Comparison of ENCODE assay signal across 8 cellular contexts in the genomic region with DNA sequence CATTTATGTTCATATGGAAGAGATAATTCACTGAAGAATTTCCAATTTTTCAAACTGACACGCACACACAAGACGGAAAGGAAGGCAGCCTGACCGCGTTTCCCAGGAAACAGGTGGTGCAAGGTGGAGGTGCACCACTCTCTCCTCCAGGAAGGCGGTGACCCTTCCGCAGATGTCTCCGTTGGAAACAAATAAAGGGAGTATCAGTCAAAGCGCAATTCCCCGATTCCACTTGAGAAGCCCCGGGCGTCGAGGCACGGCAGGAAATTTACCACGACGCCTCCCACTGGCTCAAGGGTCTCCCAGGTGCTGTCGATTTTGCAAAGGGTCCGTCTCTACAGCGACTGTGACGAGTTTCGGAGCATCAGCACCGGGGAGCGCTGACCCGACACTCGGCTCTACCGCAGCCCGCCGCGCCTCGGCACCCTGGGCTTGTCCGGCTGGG. TPM values are rescaled to one million over a fixed set of nuclear protein-coding genes. Genes with fewer than 3 reads are reported as not detected.
DNase-seq lines count a peak whose midpoint lies in the region; ATAC-seq, FAIRE-seq and TF ChIP-seq lines count a peak whose summit lies in the region.

No MANE protein-coding gene starts in this region.

- H3K4me3 ChIP-seq in A549 (peak overlapping the region; percentile 82), iPS-11a (ENCODE audit: low read depth, low read length) (peak overlapping the region; percentile 66)

- ATAC-seq in A549 = peak in 1 of 2 experiments; percentile 22; a peak in 4 of 6 replicates
- ATAC-seq in stimulated activated effector memory CD8-positive, alpha-beta T cell treated with anti-CD3 and anti-CD28 coated beads, Interleukin-12 subunit alpha, Interleukin-12 subunit beta, amount 100 ng/mL, for 72 hours = no peak
- ATAC-seq in HG03432 (IDR thresholded peaks at IDR 0.05; ENCODE audit: unreplicated experiment) = no peak

- FAIRE-seq in A549 (lab: Jason Lieb, UNC) = no peak
- peak; percentile 68 for FAIRE-seq in GM19239 (lab: Jason Lieb, UNC)

- H3K4me1 Mint-ChIP-seq in activated CD4-positive, alpha-beta memory T cell treated with anti-CD3 and anti-CD28 coated beads for 36 hours (ENCODE audit: low read depth) = peaks cover 15% of the 10 kb centered on the region
- H3K4me1 Mint-ChIP-seq in stimulated activated effector memory CD8-positive, alpha-beta T cell treated with anti-CD3 and anti-CD28 coated beads, Interleukin-12 subunit alpha, Interleukin-12 subunit beta, amount 100 ng/mL, for 72 hours = peaks cover 29% of the 10 kb centered on the region

- peak overlapping the region; percentile 74 for H3K4me3 Mint-ChIP-seq in activated CD4-positive, alpha-beta memory T cell treated with anti-CD3 and anti-CD28 coated beads for 36 hours
- peak overlapping the region; percentile 79 for H3K4me3 Mint-ChIP-seq in stimulated activated effector memory CD8-positive, alpha-beta T cell treated with anti-CD3 and anti-CD28 coated beads, Interleukin-12 subunit alpha, Interleukin-12 subunit beta, amount 100 ng/mL, for 72 hours

- intact Hi-C loops in activated CD4-positive, alpha-beta memory T cell treated with anti-CD3 and anti-CD28 coated beads for 36 hours (cut with micrococcal nuclease) = loop anchor here (2.0 to 10.0 kb wide), 7 partner anchors 86 to 727 kb away; partner anchors contain the start of genes HERC3 and SNCA

- TF ChIP-seq EP300 in A549 (IDR thresholded peaks at IDR 0.05) = no peak

- H3K36me3 Mint-ChIP-seq in activated CD4-positive, alpha-beta memory T cell treated with anti-CD3 and anti-CD28 coated beads for 36 hours = peaks cover 15% of the 10 kb centered on the region
- peaks cover 9% of the 10 kb centered on the region for H3K36me3 Mint-ChIP-seq in stimulated activated effector memory CD8-positive, alpha-beta T cell treated with anti-CD3 and anti-CD28 coated beads, Interleukin-12 subunit alpha, Interleukin-12 subunit beta, amount 100 ng/mL, for 72 hours

- H3K27me3 Mint-ChIP-seq in activated CD4-positive, alpha-beta memory T cell treated with anti-CD3 and anti-CD28 coated beads for 36 hours = peaks cover 11% of the 10 kb centered on the region

- TF ChIP-seq RAD21 in A549 (conservative IDR thresholded peaks at IDR 0.05 in 1 of 2, IDR thresholded peaks at IDR 0.05 in 1 of 2) = no peak

- TF ChIP-seq CTCF in A549 (IDR thresholded peaks at IDR 0.05) = no peak
- TF ChIP-seq CTCF in GM10248 (IDR thresholded peaks at IDR 0.05; ENCODE audit: control extremely low read depth, extremely low read depth, low read depth, missing control alignments) = no peak

- peaks cover 6% of the 10 kb centered on the region; the same call in 1 of the 3 replicates for H3K9me3 ChIP-seq in A549

- CTCF ChIA-PET in A549 (lab: Yijun Ruan, JAX) = interaction anchor here (1.8 kb wide), 1 partner anchor 53 kb away, joined by 5 read pairs; the partner anchor contains the start of gene FAM13A
- CTCF ChIA-PET in activated CD4-positive, alpha-beta memory T cell treated with anti-CD3 and anti-CD28 coated beads for 36 hours (lab: Charles Lee) = no interaction called here
- CTCF ChIA-PET in GM10248 (lab: Yijun Ruan, JAX) = interaction anchor here (1.8 kb wide), 1 partner anchor 9 kb away, joined by 6 read pairs; no protein-coding TSS in a partner anchor

- no peak overlapping the region for H3K27ac Mint-ChIP-seq in activated CD4-positive, alpha-beta memory T cell treated with anti-CD3 and anti-CD28 coated beads for 36 hours
- peak overlapping the region; percentile 79 for H3K27ac Mint-ChIP-seq in stimulated activated effector memory CD8-positive, alpha-beta T cell treated with anti-CD3 and anti-CD28 coated beads, Interleukin-12 subunit alpha, Interleukin-12 subunit beta, amount 100 ng/mL, for 72 hours

- peaks cover 27% of the 10 kb centered on the region for H3K9me3 Mint-ChIP-seq in activated CD4-positive, alpha-beta memory T cell treated with anti-CD3 and anti-CD28 coated beads for 36 hours
- peaks cover 5% of the 10 kb centered on the region for H3K9me3 Mint-ChIP-seq in stimulated activated effector memory CD8-positive, alpha-beta T cell treated with anti-CD3 and anti-CD28 coated beads, Interleukin-12 subunit alpha, Interleukin-12 subunit beta, amount 100 ng/mL, for 72 hours

- POLR2A ChIA-PET in A549 (lab: Yijun Ruan, JAX) = interaction anchor here (0.6 kb wide), 1 partner anchor 18 kb away, joined by 3 read pairs; no protein-coding TSS in a partner anchor
- POLR2A ChIA-PET in activated CD4-positive, alpha-beta memory T cell treated with anti-CD3 and anti-CD28 coated beads for 36 hours (lab: Charles Lee) = no interaction called here
- POLR2A ChIA-PET in GM10248 (lab: Yijun Ruan, JAX) = no interaction called here

- H3K4me2 ChIP-seq in A549 = peak overlapping the region; percentile 97

- H3K4me1 ChIP-seq in A549 = peaks cover 7% of the 10 kb centered on the region; the same call in 2 of the 3 replicates

- peak overlapping the region; percentile 95 to 99; a peak in 5 of 6 replicates for H3K27ac ChIP-seq in A549

- no peak for TF ChIP-seq POLR2A in A549 (IDR thresholded peaks at IDR 0.05; ENCODE audit: low read length)

- 18% methylated on average over 6 of the region's 30 CpGs for WGBS in A549 (ENCODE audit: missing lambda C conversion rate)

- DNase-seq in A549 (ENCODE audit: low read depth in 1 of 2, low spot score in 1 of 2) (no peak), GM19239 (ENCODE audit: insufficient read length, low spot score) (peak; percentile 8), GM10248 (ENCODE audit: extremely low spot score) (no peak), SW 1271 (lab: John Stamatoyannopoulos, UW) (no peak)
- no peak for DNase-seq in activated CD4-positive, alpha-beta memory T cell treated with anti-CD3 and anti-CD28 coated beads for 36 hours
- no peak for DNase-seq in stimulated activated effector memory CD8-positive, alpha-beta T cell treated with anti-CD3 and anti-CD28 coated beads, Interleukin-12 subunit alpha, Interleukin-12 subunit beta, amount 100 ng/mL, for 72 hours (ENCODE audit: low spot score in 2 of 2)

TF ChIP-seq in A549, 52 proteins besides CTCF, POLR2A, EP300 and RAD21:
- TF ChIP-seq ZFP36 (IDR thresholded peaks at IDR 0.05; ENCODE audit: borderline replicate concordance, partially characterized antibody) (no peak), CBX2 (IDR thresholded peaks at IDR 0.05; ENCODE audit: borderline replicate concordance, low read depth) (no peak)
TF ChIP-seq in A549: peak in this region for 0.

RNA-seq across cellular contexts. Expression of gene TIGD2, which starts 0.8 kb away (rescaled TPM):
- polyA plus RNA-seq in A549 (2011; rRNA removed) (8.8 and 10.7 TPM in 2 replicates), A549 (2017; fragmentation: RNase III; extraction: RNeasy Plus Mini Kit Qiagen cat#74134 plus additional on column Dnase treatment) (6.6 to 7.5 TPM (median 7.2 TPM) in 3 replicates)
- 2.0 and 2.1 TPM in 2 replicates for polyA plus RNA-seq in A549 (2012; cell fraction: cytosol; rRNA removed)
- polyA plus RNA-seq in A549 (2012; cell fraction: nucleus; rRNA removed) = 1.1 and 1.6 TPM in 2 replicates
- polyA minus RNA-seq in A549 (2011; rRNA and poly(A)+ RNA removed) = 4.6 and 5.1 TPM in 2 replicates
- 1 to 10 TPM; 1.1 to 1.4 TPM for total RNA-seq in activated CD4-positive, alpha-beta memory T cell treated with anti-CD3 and anti-CD28 coated beads for 36 hours

RNA-seq across cellular contexts. Expression of gene FAM13A, which starts 53.6 kb away (rescaled TPM):
- polyA plus RNA-seq in A549 (2011; rRNA removed) (21.0 and 22.0 TPM in 2 replicates), A549 (2017; fragmentation: RNase III; extraction: RNeasy Plus Mini Kit Qiagen cat#74134 plus additional on column Dnase treatment) (5.7 to 6.9 TPM (median 6.5 TPM) in 3 replicates)
- 3.6 and 3.8 TPM in 2 replicates for polyA plus RNA-seq in A549 (2012; cell fraction: cytosol; rRNA removed)
- polyA plus RNA-seq in A549 (2012; cell fraction: nucleus; rRNA removed) = 5.3 and 6.5 TPM in 2 replicates
- 34.8 and 43.1 TPM in 2 replicates for polyA minus RNA-seq in A549 (2011; rRNA and poly(A)+ RNA removed)
- 1 to 10 TPM; 2.3 to 2.6 TPM for total RNA-seq in activated CD4-positive, alpha-beta memory T cell treated with anti-CD3 and anti-CD28 coated beads for 36 hours
